In the genomic region with DNA sequence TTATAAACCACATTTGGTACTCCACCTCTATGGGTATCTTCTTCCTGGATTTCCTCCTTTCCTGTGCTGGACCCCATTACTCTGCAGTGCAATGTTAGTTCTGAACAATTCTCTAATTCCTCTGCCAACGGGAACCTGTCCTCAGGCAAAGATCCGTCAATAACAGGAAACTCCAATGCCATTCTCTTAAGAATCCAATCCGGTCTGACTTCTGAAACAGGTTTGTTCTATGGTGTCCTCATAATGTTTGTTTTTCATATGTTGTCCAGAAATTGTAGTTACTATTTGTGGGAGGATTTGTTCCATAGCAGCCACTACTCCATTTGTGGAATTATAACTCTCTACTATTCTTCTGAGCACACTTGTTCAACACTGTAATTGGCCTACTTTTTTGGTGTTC, we compare ENCODE assay signal across 20 cellular contexts.
"Had no signal": no experiment of that assay in that cellular context is flagged by ENCODE, and none has a peak within 500 bp of the region (broad histone marks: within the 10 kb centered on the region; RNA-seq: fewer than 3 reads in every experiment).

No MANE protein-coding gene starts in this region.

- H3K27me3 ChIP-seq: foreskin keratinocyte, tibial nerve, uterus had no signal

- H3K27ac Mint-ChIP-seq: activated CD4-positive, alpha-beta T cell treated with anti-CD3 and anti-CD28 coated beads, Interleukin-2, amount 10 ng/mL, durations not matched to agents 7 days and 5 days; activated naive CD4-positive, alpha-beta T cell treated with anti-CD3 and anti-CD28 coated beads, Interleukin-2, amount 10 ng/mL, durations not matched to agents 7 days and 5 days; progenitor cell of endocrine pancreas; stimulated activated naive CD8-positive, alpha-beta T cell treated with anti-CD3 and anti-CD28 coated beads, Interleukin-15, Interleukin-2, amounts not matched to agents 100 ng/mL and 50 ng/mL, for 24 hours had no signal

- H3K9me3 Mint-ChIP-seq: activated T-cell treated with anti-CD3 and anti-CD28 coated beads, Interleukin-2, amount 50 U/mL, for 4 hours; stimulated activated naive CD8-positive, alpha-beta T cell treated with anti-CD3 and anti-CD28 coated beads, Interleukin-15, Interleukin-2, amounts not matched to agents 100 ng/mL and 50 ng/mL, for 24 hours had no signal

- H3K36me3 ChIP-seq: tibial nerve, uterus had no signal

- ATAC-seq: activated T-cell treated with anti-CD3 and anti-CD28 coated beads, Interleukin-2, amount 50 U/mL, for 4 hours; foreskin keratinocyte; left lobe of liver had no signal

- DNase-seq: activated CD4-positive, alpha-beta T cell treated with anti-CD3 and anti-CD28 coated beads, Interleukin-2, amount 10 ng/mL, durations not matched to agents 7 days and 5 days; activated CD8-positive, alpha-beta memory T cell treated with anti-CD3 and anti-CD28 coated beads, Interleukin-2, amount 50 U/mL, for 4 hours; activated naive CD4-positive, alpha-beta T cell treated with anti-CD3 and anti-CD28 coated beads, Interleukin-2, amount 10 ng/mL, durations not matched to agents 7 days and 5 days; activated T-cell treated with anti-CD3 and anti-CD28 coated beads, Interleukin-2, amount 50 U/mL, for 4 hours; cerebellar nuclear complex; cortex of kidney; effector CD8-positive, alpha-beta T cell; foreskin keratinocyte; hypothalamus; islet precursor cell; midbrain; stimulated activated CD4-positive, alpha-beta T cell treated with anti-CD3 and anti-CD28 coated beads, Interleukin-12 subunit alpha, Interleukin-12 subunit beta, amount 100 ng/mL, for 4 hours; stimulated activated CD4-positive, alpha-beta T cell treated with anti-CD3 and anti-CD28 coated beads, Interleukin-1b, Interleukin-23, amount 100 ng/mL, for 48 hours; SW 1271; uterus had no signal

- H3K4me1 ChIP-seq: uterus had no signal

- H3K27ac ChIP-seq: foreskin keratinocyte, tibial nerve, uterus had no signal

- H3K4me3 ChIP-seq: lung, tibial nerve, uterus had no signal

- H3K4me3 Mint-ChIP-seq: activated CD4-positive, alpha-beta T cell treated with anti-CD3 and anti-CD28 coated beads, Interleukin-2, amount 10 ng/mL, durations not matched to agents 7 days and 5 days; activated naive CD4-positive, alpha-beta T cell treated with anti-CD3 and anti-CD28 coated beads, Interleukin-2, amount 10 ng/mL, durations not matched to agents 7 days and 5 days; activated T-cell treated with anti-CD3 and anti-CD28 coated beads, Interleukin-2, amount 50 U/mL, for 4 hours; stimulated activated naive CD8-positive, alpha-beta T cell treated with anti-CD3 and anti-CD28 coated beads, Interleukin-15, Interleukin-2, amounts not matched to agents 100 ng/mL and 50 ng/mL, for 24 hours had no signal

- H3K27me3 Mint-ChIP-seq: activated CD4-positive, alpha-beta T cell treated with anti-CD3 and anti-CD28 coated beads, Interleukin-2, amount 10 ng/mL, durations not matched to agents 7 days and 5 days; activated naive CD4-positive, alpha-beta T cell treated with anti-CD3 and anti-CD28 coated beads, Interleukin-2, amount 10 ng/mL, durations not matched to agents 7 days and 5 days; progenitor cell of endocrine pancreas; stimulated activated naive CD8-positive, alpha-beta T cell treated with anti-CD3 and anti-CD28 coated beads, Interleukin-15, Interleukin-2, amounts not matched to agents 100 ng/mL and 50 ng/mL, for 24 hours had no signal
